ENCODE assay signal across 1 cellular context in the genomic region with DNA sequence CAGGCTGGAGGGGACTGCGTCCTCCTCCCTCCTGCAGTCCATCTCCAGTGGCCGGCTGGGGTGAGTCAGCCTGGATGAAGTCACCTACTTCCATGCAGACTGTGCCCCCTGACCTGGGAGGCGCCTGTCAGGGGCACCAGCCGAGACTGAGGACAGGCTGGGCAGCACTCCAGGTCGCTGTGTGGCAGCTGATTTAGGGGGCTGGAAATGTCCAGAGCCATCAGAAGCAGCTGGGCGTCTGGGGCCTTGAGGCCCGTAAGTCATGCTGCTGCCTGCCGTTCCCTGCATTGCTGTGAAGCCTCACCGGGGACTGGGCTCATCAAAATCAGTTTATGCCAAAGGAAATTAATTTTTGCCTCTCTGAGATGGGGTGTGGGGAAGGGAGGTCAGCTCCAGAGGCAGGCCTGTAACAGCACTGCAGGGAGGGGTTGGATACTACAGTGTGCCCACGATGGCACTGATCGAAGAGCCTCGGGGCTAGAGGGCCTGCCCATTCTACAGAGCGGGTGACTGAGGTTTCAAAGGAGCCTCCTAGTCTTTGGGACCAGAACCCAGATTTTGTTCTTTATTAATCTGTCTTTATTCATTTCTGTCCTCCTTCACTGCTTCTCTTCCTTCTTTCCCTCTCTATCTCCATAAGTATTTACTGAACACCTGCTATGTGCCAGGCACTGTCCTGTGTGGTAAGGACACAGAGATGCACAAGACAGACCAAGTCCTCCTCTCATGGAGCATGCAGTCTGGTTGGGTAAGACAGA.
TF ChIP-seq lines count a peak whose summit lies in the region.

No MANE protein-coding gene starts in this region.

TF ChIP-seq in HepG2, 621 proteins besides CTCF, POLR2A, EP300 and RAD21 (continued from another document and continues in another):
- TF ChIP-seq, protein P1, sequence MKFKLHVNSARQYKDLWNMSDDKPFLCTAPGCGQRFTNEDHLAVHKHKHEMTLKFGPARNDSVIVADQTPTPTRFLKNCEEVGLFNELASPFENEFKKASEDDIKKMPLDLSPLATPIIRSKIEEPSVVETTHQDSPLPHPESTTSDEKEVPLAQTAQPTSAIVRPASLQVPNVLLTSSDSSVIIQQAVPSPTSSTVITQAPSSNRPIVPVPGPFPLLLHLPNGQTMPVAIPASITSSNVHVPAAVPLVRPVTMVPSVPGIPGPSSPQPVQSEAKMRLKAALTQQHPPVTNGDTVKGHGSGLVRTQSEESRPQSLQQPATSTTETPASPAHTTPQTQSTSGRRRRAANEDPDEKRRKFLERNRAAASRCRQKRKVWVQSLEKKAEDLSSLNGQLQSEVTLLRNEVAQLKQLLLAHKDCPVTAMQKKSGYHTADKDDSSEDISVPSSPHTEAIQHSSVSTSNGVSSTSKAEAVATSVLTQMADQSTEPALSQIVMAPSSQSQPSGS (CRISPR knock-in tag; IDR thresholded peaks at IDR 0.05), result peak; percentile 72; the same call in 1 of the 2 replicates
- TF ChIP-seq, protein P2, sequence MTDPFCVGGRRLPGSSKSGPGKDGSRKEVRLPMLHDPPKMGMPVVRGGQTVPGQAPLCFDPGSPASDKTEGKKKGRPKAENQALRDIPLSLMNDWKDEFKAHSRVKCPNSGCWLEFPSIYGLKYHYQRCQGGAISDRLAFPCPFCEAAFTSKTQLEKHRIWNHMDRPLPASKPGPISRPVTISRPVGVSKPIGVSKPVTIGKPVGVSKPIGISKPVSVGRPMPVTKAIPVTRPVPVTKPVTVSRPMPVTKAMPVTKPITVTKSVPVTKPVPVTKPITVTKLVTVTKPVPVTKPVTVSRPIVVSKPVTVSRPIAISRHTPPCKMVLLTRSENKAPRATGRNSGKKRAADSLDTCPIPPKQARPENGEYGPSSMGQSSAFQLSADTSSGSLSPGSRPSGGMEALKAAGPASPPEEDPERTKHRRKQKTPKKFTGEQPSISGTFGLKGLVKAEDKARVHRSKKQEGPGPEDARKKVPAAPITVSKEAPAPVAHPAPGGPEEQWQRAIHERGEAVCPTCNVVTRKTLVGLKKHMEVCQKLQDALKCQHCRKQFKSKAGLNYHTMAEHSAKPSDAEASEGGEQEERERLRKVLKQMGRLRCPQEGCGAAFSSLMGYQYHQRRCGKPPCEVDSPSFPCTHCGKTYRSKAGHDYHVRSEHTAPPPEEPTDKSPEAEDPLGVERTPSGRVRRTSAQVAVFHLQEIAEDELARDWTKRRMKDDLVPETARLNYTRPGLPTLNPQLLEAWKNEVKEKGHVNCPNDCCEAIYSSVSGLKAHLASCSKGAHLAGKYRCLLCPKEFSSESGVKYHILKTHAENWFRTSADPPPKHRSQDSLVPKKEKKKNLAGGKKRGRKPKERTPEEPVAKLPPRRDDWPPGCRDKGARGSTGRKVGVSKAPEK (CRISPR knock-in tag; IDR thresholded peaks at IDR 0.05; ENCODE audit: borderline replicate concordance), result no peak
- TF ChIP-seq SRSF1 (optimal IDR thresholded peaks at IDR 0.05; ENCODE audit: low read depth, low read length) (no peak), JDP2 (CRISPR knock-in tag; IDR thresholded peaks at IDR 0.05; ENCODE audit: borderline replicate concordance) (no peak), KDM2A (CRISPR knock-in tag; IDR thresholded peaks at IDR 0.05; ENCODE audit: borderline replicate concordance, low read depth) (0 out of 2 replicates have a peak, but pooled peaks have one; percentile 35), HNRNPLL (IDR thresholded peaks at IDR 0.05; ENCODE audit: low read depth, low read length, poor library complexity, severe bottlenecking) (no peak), ZFAT (CRISPR knock-in tag; conservative IDR thresholded peaks at IDR 0.05) (no peak), ZNF629 (CRISPR knock-in tag; conservative IDR thresholded peaks at IDR 0.05) (peak; percentile 91), ZNF432 (CRISPR knock-in tag; IDR thresholded peaks at IDR 0.05; ENCODE audit: borderline replicate concordance) (no peak), ZNF160 (CRISPR knock-in tag; IDR thresholded peaks at IDR 0.05) (no peak), ZNF451 (CRISPR knock-in tag; IDR thresholded peaks at IDR 0.05) (no peak), ZFP36L1 (CRISPR knock-in tag; IDR thresholded peaks at IDR 0.05) (no peak), FIP1L1 (IDR thresholded peaks at IDR 0.05; ENCODE audit: borderline replicate concordance, insufficient read depth, low read depth, low read length) (no peak), ZIK1 (CRISPR knock-in tag; IDR thresholded peaks at IDR 0.05; ENCODE audit: borderline replicate concordance, low read depth) (no peak), DMAP1 (CRISPR knock-in tag; IDR thresholded peaks at IDR 0.05) (no peak), SSRP1 (CRISPR knock-in tag; IDR thresholded peaks at IDR 0.05) (no peak), SP4 (CRISPR knock-in tag; IDR thresholded peaks at IDR 0.05) (no peak), KLF15 (CRISPR knock-in tag; IDR thresholded peaks at IDR 0.05; ENCODE audit: borderline replicate concordance) (no peak), PHF8 (CRISPR knock-in tag; IDR thresholded peaks at IDR 0.05) (no peak), NFYB (CRISPR knock-in tag; IDR thresholded peaks at IDR 0.05) (no peak), ZSCAN12 (CRISPR knock-in tag; IDR thresholded peaks at IDR 0.05) (no peak), HIVEP1 (CRISPR knock-in tag; IDR thresholded peaks at IDR 0.05) (no peak), ZNF33B (CRISPR knock-in tag; IDR thresholded peaks at IDR 0.05) (no peak), ZNF788 (CRISPR knock-in tag; IDR thresholded peaks at IDR 0.05; ENCODE audit: borderline replicate concordance) (no peak), NONO (IDR thresholded peaks at IDR 0.05) (no peak), NONO (CRISPR knock-in tag; conservative IDR thresholded peaks at IDR 0.05) (no peak), MAFF (IDR thresholded peaks at IDR 0.05; ENCODE audit: low read depth, low read length) (no peak), AGO2 (optimal IDR thresholded peaks at IDR 0.05; ENCODE audit: low read depth, low read length) (no peak), MXI1 (IDR thresholded peaks at IDR 0.05; ENCODE audit: borderline replicate concordance, low read depth, low read length) (peak; percentile 15; the same call in 1 of the 3 replicates), ZNF446 (CRISPR knock-in tag; IDR thresholded peaks at IDR 0.05) (no peak), PBX2 (CRISPR knock-in tag; IDR thresholded peaks at IDR 0.05) (no peak), RBFOX2 (IDR thresholded peaks at IDR 0.05; ENCODE audit: low read depth, low read length) (0 out of 2 replicates have a peak, but pooled peaks have one; percentile 23), PAF1 (CRISPR knock-in tag; IDR thresholded peaks at IDR 0.05) (no peak), CENPT (CRISPR knock-in tag; IDR thresholded peaks at IDR 0.05; ENCODE audit: low read depth) (no peak)
- TF ChIP-seq, protein P3, sequence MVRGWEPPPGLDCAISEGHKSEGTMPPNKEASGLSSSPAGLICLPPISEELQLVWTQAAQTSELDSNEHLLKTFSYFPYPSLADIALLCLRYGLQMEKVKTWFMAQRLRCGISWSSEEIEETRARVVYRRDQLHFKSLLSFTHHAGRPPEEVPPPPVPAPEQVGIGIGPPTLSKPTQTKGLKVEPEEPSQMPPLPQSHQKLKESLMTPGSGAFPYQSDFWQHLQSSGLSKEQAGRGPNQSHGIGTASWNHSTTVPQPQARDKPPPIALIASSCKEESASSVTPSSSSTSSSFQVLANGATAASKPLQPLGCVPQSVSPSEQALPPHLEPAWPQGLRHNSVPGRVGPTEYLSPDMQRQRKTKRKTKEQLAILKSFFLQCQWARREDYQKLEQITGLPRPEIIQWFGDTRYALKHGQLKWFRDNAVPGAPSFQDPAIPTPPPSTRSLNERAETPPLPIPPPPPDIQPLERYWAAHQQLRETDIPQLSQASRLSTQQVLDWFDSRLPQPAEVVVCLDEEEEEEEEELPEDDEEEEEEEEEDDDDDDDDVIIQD (CRISPR knock-in tag; IDR thresholded peaks at IDR 0.05; ENCODE audit: low read depth), result no peak
- TF ChIP-seq, protein P4, sequence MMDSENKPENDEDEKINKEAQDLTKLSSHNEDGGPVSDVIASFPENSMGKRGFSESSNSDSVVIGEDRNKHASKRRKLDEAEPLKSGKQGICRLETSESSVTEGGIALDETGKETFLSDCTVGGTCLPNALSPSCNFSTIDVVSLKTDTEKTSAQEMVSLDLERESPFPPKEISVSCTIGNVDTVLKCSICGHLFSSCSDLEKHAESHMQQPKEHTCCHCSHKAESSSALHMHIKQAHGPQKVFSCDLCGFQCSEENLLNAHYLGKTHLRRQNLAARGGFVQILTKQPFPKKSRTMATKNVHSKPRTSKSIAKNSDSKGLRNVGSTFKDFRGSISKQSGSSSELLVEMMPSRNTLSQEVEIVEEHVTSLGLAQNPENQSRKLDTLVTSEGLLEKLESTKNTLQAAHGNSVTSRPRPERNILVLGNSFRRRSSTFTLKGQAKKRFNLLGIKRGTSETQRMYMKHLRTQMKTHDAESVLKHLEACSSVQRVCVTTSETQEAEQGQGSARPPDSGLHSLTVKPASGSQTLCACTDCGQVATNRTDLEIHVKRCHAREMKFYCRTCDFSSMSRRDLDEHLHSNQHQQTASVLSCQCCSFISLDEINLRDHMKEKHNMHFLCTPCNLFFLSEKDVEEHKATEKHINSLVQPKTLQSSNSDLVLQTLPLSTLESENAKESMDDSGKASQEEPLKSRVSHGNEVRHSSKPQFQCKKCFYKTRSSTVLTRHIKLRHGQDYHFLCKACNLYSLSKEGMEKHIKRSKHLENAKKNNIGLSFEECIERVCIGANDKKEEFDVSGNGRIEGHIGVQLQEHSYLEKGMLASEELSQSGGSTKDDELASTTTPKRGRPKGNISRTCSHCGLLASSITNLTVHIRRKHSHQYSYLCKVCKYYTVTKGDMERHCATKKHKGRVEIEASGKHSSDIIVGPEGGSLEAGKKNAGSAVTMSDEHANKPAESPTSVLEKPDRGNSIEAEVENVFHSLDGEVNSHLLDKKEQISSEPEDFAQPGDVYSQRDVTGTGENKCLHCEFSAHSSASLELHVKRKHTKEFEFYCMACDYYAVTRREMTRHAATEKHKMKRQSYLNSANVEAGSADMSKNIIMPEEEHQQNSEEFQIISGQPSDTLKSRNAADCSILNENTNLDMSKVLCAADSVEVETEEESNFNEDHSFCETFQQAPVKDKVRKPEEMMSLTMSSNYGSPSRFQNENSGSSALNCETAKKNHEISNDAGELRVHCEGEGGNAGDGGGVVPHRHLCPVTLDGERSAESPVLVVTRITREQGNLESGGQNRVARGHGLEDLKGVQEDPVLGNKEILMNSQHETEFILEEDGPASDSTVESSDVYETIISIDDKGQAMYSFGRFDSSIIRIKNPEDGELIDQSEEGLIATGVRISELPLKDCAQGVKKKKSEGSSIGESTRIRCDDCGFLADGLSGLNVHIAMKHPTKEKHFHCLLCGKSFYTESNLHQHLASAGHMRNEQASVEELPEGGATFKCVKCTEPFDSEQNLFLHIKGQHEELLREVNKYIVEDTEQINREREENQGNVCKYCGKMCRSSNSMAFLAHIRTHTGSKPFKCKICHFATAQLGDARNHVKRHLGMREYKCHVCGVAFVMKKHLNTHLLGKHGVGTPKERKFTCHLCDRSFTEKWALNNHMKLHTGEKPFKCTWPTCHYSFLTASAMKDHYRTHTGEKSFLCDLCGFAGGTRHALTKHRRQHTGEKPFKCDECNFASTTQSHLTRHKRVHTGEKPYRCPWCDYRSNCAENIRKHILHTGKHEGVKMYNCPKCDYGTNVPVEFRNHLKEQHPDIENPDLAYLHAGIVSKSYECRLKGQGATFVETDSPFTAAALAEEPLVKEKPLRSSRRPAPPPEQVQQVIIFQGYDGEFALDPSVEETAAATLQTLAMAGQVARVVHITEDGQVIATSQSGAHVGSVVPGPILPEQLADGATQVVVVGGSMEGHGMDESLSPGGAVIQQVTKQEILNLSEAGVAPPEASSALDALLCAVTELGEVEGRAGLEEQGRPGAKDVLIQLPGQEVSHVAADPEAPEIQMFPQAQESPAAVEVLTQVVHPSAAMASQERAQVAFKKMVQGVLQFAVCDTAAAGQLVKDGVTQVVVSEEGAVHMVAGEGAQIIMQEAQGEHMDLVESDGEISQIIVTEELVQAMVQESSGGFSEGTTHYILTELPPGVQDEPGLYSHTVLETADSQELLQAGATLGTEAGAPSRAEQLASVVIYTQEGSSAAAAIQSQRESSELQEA (CRISPR knock-in tag; IDR thresholded peaks at IDR 0.05; ENCODE audit: not compliant biosample characterization), result no peak
- TF ChIP-seq, protein P5, sequence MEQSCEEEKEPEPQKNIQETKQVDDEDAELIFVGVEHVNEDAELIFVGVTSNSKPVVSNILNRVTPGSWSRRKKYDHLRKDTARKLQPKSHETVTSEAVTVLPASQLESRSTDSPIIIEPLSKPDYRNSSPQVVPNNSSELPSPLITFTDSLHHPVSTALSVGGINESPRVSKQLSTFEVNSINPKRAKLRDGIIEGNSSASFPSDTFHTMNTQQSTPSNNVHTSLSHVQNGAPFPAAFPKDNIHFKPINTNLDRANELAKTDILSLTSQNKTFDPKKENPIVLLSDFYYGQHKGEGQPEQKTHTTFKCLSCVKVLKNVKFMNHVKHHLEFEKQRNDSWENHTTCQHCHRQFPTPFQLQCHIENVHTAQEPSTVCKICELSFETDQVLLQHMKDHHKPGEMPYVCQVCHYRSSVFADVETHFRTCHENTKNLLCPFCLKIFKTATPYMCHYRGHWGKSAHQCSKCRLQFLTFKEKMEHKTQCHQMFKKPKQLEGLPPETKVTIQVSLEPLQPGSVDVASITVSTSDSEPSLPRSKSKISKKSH (CRISPR knock-in tag; IDR thresholded peaks at IDR 0.05; ENCODE audit: borderline replicate concordance), result no peak
- TF ChIP-seq, protein P6, sequence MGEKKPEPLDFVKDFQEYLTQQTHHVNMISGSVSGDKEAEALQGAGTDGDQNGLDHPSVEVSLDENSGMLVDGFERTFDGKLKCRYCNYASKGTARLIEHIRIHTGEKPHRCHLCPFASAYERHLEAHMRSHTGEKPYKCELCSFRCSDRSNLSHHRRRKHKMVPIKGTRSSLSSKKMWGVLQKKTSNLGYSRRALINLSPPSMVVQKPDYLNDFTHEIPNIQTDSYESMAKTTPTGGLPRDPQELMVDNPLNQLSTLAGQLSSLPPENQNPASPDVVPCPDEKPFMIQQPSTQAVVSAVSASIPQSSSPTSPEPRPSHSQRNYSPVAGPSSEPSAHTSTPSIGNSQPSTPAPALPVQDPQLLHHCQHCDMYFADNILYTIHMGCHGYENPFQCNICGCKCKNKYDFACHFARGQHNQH (CRISPR knock-in tag; IDR thresholded peaks at IDR 0.05), result no peak
